ENCODE assay signal across 2 cellular contexts in genomic region chr6:3023663-3024483, GRCh38.
TF ChIP-seq lines count a peak whose summit lies in the region.

No MANE protein-coding gene starts in this region.

TF ChIP-seq in GM12891, 5 proteins besides CTCF, POLR2A, EP300 and RAD21 (continued from another document):
- TF ChIP-seq POLR2AphosphoS5 (IDR thresholded peaks at IDR 0.05; ENCODE audit: low read depth, low read length) = peak; percentile 31; the same call in 1 of the 2 replicates
- no peak for TF ChIP-seq PAX5 (IDR thresholded peaks at IDR 0.05; ENCODE audit: insufficient read depth, low read length, severe bottlenecking)

TF ChIP-seq in GM12878, 131 proteins besides CTCF, POLR2A, EP300 and RAD21 (continued from another document and continues in another):
- TF ChIP-seq YBX1 (IDR thresholded peaks at IDR 0.05) (no peak), CHD4 (IDR thresholded peaks at IDR 0.05) (no peak), CBX5 (IDR thresholded peaks at IDR 0.05; ENCODE audit: low read depth) (peak; percentile 44; the same call in 1 of the 2 replicates), NRF1 (conservative IDR thresholded peaks at IDR 0.05; ENCODE audit: low read depth, low read length) (no peak), EGR1 (IDR thresholded peaks at IDR 0.05; ENCODE audit: borderline replicate concordance in 1 of 2, low read depth in 2 of 2, low read length in 2 of 2) (no peak), HCFC1 (IDR thresholded peaks at IDR 0.05; ENCODE audit: low read length) (no peak), CBFB (IDR thresholded peaks at IDR 0.05; ENCODE audit: low read depth) (no peak), SREBF1 (IDR thresholded peaks at IDR 0.05; ENCODE audit: low read length) (no peak), CREB1 (IDR thresholded peaks at IDR 0.05; ENCODE audit: low read depth) (peak; percentile 54; the same call in 1 of the 2 replicates), SMAD5 (IDR thresholded peaks at IDR 0.05; ENCODE audit: low read depth) (no peak), RB1 (IDR thresholded peaks at IDR 0.05; ENCODE audit: borderline replicate concordance) (0 out of 2 replicates have a peak, but pooled peaks have one; percentile 29), ZNF217 (IDR thresholded peaks at IDR 0.05) (0 out of 2 replicates have a peak, but pooled peaks have one; percentile 42), MTA2 (IDR thresholded peaks at IDR 0.05; ENCODE audit: low read depth) (no peak), SUZ12 (IDR thresholded peaks at IDR 0.05; ENCODE audit: unreplicated experiment) (no peak), POLR2AphosphoS5 (IDR thresholded peaks at IDR 0.05; ENCODE audit: low read length) (peak; percentile 62), SIN3A (IDR thresholded peaks at IDR 0.05; ENCODE audit: low read depth, low read length) (no peak), RBBP5 (conservative IDR thresholded peaks at IDR 0.05) (no peak), NR2F1 (conservative IDR thresholded peaks at IDR 0.05) (peak; percentile 35; the same call in 1 of the 2 replicates), E2F8 (IDR thresholded peaks at IDR 0.05; ENCODE audit: low read depth, partially characterized antibody) (no peak), TAF1 (IDR thresholded peaks at IDR 0.05; ENCODE audit: borderline replicate concordance, low read depth, low read length) (peak; percentile 49; the same call in 1 of the 2 replicates), ZNF207 (IDR thresholded peaks at IDR 0.05; ENCODE audit: borderline replicate concordance) (no peak), BCL11A (IDR thresholded peaks at IDR 0.05; ENCODE audit: low read depth, low read length) (no peak), RFX5 (IDR thresholded peaks at IDR 0.05; ENCODE audit: low read depth, low read length) (peak; percentile 11; the same call in 1 of the 2 replicates), MEF2A (IDR thresholded peaks at IDR 0.05; ENCODE audit: insufficient read depth, low read depth, low read length) (no peak), MTA3 (IDR thresholded peaks at IDR 0.05; ENCODE audit: borderline replicate concordance, low read length) (no peak; the same call in 1 of the 2 replicates), PKNOX1 (IDR thresholded peaks at IDR 0.05) (no peak), RUNX3 (IDR thresholded peaks at IDR 0.05; ENCODE audit: low read length) (peak; percentile 62)
- TF ChIP-seq, protein P1, sequence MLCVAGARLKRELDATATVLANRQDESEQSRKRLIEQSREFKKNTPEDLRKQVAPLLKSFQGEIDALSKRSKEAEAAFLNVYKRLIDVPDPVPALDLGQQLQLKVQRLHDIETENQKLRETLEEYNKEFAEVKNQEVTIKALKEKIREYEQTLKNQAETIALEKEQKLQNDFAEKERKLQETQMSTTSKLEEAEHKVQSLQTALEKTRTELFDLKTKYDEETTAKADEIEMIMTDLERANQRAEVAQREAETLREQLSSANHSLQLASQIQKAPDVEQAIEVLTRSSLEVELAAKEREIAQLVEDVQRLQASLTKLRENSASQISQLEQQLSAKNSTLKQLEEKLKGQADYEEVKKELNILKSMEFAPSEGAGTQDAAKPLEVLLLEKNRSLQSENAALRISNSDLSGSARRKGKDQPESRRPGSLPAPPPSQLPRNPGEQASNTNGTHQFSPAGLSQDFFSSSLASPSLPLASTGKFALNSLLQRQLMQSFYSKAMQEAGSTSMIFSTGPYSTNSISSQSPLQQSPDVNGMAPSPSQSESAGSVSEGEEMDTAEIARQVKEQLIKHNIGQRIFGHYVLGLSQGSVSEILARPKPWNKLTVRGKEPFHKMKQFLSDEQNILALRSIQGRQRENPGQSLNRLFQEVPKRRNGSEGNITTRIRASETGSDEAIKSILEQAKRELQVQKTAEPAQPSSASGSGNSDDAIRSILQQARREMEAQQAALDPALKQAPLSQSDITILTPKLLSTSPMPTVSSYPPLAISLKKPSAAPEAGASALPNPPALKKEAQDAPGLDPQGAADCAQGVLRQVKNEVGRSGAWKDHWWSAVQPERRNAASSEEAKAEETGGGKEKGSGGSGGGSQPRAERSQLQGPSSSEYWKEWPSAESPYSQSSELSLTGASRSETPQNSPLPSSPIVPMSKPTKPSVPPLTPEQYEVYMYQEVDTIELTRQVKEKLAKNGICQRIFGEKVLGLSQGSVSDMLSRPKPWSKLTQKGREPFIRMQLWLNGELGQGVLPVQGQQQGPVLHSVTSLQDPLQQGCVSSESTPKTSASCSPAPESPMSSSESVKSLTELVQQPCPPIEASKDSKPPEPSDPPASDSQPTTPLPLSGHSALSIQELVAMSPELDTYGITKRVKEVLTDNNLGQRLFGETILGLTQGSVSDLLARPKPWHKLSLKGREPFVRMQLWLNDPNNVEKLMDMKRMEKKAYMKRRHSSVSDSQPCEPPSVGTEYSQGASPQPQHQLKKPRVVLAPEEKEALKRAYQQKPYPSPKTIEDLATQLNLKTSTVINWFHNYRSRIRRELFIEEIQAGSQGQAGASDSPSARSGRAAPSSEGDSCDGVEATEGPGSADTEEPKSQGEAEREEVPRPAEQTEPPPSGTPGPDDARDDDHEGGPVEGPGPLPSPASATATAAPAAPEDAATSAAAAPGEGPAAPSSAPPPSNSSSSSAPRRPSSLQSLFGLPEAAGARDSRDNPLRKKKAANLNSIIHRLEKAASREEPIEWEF (IDR thresholded peaks at IDR 0.05; ENCODE audit: insufficient replicate concordance, low read depth, low read length) = no peak
- TF ChIP-seq, protein P2, sequence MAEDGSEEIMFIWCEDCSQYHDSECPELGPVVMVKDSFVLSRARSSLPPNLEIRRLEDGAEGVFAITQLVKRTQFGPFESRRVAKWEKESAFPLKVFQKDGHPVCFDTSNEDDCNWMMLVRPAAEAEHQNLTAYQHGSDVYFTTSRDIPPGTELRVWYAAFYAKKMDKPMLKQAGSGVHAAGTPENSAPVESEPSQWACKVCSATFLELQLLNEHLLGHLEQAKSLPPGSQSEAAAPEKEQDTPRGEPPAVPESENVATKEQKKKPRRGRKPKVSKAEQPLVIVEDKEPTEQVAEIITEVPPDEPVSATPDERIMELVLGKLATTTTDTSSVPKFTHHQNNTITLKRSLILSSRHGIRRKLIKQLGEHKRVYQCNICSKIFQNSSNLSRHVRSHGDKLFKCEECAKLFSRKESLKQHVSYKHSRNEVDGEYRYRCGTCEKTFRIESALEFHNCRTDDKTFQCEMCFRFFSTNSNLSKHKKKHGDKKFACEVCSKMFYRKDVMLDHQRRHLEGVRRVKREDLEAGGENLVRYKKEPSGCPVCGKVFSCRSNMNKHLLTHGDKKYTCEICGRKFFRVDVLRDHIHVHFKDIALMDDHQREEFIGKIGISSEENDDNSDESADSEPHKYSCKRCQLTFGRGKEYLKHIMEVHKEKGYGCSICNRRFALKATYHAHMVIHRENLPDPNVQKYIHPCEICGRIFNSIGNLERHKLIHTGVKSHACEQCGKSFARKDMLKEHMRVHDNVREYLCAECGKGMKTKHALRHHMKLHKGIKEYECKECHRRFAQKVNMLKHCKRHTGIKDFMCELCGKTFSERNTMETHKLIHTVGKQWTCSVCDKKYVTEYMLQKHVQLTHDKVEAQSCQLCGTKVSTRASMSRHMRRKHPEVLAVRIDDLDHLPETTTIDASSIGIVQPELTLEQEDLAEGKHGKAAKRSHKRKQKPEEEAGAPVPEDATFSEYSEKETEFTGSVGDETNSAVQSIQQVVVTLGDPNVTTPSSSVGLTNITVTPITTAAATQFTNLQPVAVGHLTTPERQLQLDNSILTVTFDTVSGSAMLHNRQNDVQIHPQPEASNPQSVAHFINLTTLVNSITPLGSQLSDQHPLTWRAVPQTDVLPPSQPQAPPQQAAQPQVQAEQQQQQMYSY (CRISPR knock-in tag; IDR thresholded peaks at IDR 0.05) = no peak
- TF ChIP-seq, protein P3, sequence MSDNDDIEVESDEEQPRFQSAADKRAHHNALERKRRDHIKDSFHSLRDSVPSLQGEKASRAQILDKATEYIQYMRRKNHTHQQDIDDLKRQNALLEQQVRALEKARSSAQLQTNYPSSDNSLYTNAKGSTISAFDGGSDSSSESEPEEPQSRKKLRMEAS (IDR thresholded peaks at IDR 0.05; ENCODE audit: low read depth, low read length) = peak; percentile 89
- TF ChIP-seq, protein P4, sequence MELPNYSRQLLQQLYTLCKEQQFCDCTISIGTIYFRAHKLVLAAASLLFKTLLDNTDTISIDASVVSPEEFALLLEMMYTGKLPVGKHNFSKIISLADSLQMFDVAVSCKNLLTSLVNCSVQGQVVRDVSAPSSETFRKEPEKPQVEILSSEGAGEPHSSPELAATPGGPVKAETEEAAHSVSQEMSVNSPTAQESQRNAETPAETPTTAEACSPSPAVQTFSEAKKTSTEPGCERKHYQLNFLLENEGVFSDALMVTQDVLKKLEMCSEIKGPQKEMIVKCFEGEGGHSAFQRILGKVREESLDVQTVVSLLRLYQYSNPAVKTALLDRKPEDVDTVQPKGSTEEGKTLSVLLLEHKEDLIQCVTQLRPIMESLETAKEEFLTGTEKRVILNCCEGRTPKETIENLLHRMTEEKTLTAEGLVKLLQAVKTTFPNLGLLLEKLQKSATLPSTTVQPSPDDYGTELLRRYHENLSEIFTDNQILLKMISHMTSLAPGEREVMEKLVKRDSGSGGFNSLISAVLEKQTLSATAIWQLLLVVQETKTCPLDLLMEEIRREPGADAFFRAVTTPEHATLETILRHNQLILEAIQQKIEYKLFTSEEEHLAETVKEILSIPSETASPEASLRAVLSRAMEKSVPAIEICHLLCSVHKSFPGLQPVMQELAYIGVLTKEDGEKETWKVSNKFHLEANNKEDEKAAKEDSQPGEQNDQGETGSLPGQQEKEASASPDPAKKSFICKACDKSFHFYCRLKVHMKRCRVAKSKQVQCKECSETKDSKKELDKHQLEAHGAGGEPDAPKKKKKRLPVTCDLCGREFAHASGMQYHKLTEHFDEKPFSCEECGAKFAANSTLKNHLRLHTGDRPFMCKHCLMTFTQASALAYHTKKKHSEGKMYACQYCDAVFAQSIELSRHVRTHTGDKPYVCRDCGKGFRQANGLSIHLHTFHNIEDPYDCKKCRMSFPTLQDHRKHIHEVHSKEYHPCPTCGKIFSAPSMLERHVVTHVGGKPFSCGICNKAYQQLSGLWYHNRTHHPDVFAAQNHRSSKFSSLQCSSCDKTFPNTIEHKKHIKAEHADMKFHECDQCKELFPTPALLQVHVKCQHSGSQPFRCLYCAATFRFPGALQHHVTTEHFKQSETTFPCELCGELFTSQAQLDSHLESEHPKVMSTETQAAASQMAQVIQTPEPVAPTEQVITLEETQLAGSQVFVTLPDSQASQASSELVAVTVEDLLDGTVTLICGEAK (IDR thresholded peaks at IDR 0.05; ENCODE audit: borderline replicate concordance) = peak; percentile 36; the same call in 1 of the 2 replicates
- TF ChIP-seq, protein P5, sequence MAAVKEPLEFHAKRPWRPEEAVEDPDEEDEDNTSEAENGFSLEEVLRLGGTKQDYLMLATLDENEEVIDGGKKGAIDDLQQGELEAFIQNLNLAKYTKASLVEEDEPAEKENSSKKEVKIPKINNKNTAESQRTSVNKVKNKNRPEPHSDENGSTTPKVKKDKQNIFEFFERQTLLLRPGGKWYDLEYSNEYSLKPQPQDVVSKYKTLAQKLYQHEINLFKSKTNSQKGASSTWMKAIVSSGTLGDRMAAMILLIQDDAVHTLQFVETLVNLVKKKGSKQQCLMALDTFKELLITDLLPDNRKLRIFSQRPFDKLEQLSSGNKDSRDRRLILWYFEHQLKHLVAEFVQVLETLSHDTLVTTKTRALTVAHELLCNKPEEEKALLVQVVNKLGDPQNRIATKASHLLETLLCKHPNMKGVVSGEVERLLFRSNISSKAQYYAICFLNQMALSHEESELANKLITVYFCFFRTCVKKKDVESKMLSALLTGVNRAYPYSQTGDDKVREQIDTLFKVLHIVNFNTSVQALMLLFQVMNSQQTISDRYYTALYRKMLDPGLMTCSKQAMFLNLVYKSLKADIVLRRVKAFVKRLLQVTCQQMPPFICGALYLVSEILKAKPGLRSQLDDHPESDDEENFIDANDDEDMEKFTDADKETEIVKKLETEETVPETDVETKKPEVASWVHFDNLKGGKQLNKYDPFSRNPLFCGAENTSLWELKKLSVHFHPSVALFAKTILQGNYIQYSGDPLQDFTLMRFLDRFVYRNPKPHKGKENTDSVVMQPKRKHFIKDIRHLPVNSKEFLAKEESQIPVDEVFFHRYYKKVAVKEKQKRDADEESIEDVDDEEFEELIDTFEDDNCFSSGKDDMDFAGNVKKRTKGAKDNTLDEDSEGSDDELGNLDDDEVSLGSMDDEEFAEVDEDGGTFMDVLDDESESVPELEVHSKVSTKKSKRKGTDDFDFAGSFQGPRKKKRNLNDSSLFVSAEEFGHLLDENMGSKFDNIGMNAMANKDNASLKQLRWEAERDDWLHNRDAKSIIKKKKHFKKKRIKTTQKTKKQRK (IDR thresholded peaks at IDR 0.05; ENCODE audit: low read depth, low read length) = no peak
- TF ChIP-seq, protein P6, sequence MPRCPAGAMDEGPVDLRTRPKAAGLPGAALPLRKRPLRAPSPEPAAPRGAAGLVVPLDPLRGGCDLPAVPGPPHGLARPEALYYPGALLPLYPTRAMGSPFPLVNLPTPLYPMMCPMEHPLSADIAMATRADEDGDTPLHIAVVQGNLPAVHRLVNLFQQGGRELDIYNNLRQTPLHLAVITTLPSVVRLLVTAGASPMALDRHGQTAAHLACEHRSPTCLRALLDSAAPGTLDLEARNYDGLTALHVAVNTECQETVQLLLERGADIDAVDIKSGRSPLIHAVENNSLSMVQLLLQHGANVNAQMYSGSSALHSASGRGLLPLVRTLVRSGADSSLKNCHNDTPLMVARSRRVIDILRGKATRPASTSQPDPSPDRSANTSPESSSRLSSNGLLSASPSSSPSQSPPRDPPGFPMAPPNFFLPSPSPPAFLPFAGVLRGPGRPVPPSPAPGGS (IDR thresholded peaks at IDR 0.05; ENCODE audit: borderline replicate concordance, insufficient read depth, low read depth, low read length, poor library complexity, severe bottlenecking) = no peak
